2 cellular contexts compared by ENCODE assay signal in the genomic region with DNA sequence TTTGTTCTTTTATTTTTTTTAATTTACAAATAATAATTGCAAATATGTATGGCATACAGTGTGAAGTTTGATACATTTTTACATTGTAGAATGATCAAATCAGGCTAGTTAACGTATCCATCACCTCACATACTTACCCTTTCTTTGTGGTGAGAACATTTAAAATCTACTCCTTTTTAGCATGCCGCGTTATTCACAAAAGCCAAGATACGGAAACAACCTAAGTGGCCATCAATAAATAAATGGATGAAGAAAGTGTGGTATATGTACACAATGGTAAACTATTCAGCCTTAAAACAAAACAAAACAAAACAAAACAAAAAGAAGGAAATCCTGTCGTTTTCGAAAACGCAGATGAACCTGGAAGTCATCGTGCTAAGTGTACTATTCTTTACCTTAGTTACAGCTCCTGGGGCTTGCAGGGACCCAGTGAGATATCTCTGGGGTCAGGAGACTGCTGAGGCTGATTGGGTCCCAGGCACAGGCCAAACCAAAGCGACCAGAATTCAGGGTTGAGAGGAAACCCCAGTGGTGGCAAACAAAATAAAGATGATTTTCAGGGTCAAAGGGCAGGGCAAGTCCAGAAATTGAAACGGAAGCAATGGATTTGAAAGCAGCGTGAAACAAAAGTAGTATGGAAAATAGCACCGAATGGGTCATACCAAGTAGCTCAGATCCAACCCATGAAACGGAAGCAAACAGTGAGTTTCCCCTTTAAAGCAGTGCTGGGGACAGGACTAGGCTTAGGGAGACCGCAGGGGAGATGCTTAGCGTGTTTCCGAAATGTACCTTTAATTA.
TF ChIP-seq lines count a peak whose summit lies in the region.

No MANE protein-coding gene starts in this region.

TF ChIP-seq in GM23338, 12 proteins besides CTCF, POLR2A, EP300 and RAD21:
- TF ChIP-seq, protein P1, sequence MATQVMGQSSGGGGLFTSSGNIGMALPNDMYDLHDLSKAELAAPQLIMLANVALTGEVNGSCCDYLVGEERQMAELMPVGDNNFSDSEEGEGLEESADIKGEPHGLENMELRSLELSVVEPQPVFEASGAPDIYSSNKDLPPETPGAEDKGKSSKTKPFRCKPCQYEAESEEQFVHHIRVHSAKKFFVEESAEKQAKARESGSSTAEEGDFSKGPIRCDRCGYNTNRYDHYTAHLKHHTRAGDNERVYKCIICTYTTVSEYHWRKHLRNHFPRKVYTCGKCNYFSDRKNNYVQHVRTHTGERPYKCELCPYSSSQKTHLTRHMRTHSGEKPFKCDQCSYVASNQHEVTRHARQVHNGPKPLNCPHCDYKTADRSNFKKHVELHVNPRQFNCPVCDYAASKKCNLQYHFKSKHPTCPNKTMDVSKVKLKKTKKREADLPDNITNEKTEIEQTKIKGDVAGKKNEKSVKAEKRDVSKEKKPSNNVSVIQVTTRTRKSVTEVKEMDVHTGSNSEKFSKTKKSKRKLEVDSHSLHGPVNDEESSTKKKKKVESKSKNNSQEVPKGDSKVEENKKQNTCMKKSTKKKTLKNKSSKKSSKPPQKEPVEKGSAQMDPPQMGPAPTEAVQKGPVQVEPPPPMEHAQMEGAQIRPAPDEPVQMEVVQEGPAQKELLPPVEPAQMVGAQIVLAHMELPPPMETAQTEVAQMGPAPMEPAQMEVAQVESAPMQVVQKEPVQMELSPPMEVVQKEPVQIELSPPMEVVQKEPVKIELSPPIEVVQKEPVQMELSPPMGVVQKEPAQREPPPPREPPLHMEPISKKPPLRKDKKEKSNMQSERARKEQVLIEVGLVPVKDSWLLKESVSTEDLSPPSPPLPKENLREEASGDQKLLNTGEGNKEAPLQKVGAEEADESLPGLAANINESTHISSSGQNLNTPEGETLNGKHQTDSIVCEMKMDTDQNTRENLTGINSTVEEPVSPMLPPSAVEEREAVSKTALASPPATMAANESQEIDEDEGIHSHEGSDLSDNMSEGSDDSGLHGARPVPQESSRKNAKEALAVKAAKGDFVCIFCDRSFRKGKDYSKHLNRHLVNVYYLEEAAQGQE (IDR thresholded peaks at IDR 0.05; ENCODE audit: unreplicated experiment): no peak
- TF ChIP-seq CREB1 (CRISPR knock-in tag; IDR thresholded peaks at IDR 0.05; ENCODE audit: low read depth) (no peak), NANOG (IDR thresholded peaks at IDR 0.05; ENCODE audit: borderline replicate concordance) (no peak), STAT1 (IDR thresholded peaks at IDR 0.05; ENCODE audit: unreplicated experiment) (no peak), JUNB (IDR thresholded peaks at IDR 0.05; ENCODE audit: unreplicated experiment) (no peak)

TF ChIP-seq in K562, 482 proteins besides CTCF, POLR2A, EP300 and RAD21:
- TF ChIP-seq TCFL5 (CRISPR knock-in tag; conservative IDR thresholded peaks at IDR 0.05): no peak
- no peak for TF ChIP-seq SRF (CRISPR knock-in tag; IDR thresholded peaks at IDR 0.05)
- peak; percentile 91 for TF ChIP-seq HNRNPLL (IDR thresholded peaks at IDR 0.05; ENCODE audit: low read depth, low read length, poor library complexity, severe bottlenecking)
- TF ChIP-seq ATF7 (IDR thresholded peaks at IDR 0.05): no peak
- TF ChIP-seq, protein P2, sequence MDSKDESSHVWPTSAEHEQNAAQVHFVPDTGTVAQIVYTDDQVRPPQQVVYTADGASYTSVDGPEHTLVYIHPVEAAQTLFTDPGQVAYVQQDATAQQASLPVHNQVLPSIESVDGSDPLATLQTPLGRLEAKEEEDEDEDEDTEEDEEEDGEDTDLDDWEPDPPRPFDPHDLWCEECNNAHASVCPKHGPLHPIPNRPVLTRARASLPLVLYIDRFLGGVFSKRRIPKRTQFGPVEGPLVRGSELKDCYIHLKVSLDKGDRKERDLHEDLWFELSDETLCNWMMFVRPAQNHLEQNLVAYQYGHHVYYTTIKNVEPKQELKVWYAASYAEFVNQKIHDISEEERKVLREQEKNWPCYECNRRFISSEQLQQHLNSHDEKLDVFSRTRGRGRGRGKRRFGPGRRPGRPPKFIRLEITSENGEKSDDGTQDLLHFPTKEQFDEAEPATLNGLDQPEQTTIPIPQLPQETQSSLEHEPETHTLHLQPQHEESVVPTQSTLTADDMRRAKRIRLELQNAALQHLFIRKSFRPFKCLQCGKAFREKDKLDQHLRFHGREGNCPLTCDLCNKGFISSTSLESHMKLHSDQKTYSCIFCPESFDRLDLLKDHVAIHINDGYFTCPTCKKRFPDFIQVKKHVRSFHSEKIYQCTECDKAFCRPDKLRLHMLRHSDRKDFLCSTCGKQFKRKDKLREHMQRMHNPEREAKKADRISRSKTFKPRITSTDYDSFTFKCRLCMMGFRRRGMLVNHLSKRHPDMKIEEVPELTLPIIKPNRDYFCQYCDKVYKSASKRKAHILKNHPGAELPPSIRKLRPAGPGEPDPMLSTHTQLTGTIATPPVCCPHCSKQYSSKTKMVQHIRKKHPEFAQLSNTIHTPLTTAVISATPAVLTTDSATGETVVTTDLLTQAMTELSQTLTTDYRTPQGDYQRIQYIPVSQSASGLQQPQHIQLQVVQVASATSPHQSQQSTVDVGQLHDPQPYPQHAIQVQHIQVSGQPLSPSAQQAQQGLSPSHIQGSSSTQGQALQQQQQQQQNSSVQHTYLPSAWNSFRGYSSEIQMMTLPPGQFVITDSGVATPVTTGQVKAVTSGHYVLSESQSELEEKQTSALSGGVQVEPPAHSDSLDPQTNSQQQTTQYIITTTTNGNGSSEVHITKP (IDR thresholded peaks at IDR 0.05; ENCODE audit: partially characterized antibody): peak; percentile 66
- no peak for TF ChIP-seq SETDB1 (IDR thresholded peaks at IDR 0.05; ENCODE audit: low read length)
TF ChIP-seq in K562: peak in this region for 2.
